In the genomic region with DNA sequence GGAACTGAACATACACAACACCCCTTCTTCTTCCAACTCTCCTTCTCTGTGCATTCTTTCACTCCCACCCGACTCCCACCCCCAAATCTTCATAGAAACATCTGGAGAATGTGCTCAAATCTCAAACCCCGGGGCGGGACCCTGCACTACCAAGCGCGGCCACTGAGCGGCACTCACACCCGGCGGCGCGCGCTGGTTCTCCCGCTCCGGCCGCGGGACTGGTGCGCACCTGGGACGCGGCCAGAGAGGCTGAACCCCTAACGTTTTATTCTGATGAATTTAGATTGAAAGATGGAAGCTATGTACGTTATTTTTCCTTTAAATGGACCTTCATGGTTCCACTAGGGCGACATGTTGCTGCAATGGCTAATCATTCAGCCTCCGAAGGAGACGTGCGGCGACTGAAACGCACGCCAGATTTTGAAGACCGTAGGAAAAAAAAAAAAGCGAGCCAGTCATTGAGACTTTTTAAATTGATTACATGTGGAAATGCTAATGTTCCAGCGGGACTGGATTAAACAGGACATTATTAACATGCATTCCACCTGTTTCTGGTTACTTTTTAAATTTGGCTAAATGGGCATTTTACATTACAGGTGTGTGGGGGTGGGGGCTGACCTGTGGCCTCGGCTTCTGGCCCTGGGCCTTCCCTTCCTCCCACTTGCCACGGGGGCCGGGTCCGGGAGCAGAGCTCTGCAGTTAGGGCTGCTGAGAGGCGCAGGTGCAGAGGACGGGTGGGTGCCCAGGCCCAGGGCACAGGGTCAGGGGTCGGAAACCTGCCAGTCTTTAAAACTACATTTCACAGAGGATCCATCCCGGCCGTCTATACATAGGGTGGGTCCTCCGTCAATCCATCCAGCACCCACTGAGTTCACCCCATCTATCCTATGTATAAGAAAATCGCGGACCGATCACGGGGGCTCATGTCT, we compare ENCODE assay signal across 8 cellular contexts.
DNase-seq lines count a peak whose midpoint lies in the region; ATAC-seq, FAIRE-seq and TF ChIP-seq lines count a peak whose summit lies in the region.

No MANE protein-coding gene starts in this region.

- peaks cover 16% of the 10 kb centered on the region for H3K36me3 Mint-ChIP-seq in WTC11

- H3K27ac Mint-ChIP-seq in WTC11, result no peak overlapping the region

- H3K36me3 ChIP-seq in bronchial epithelial cell (ENCODE audit: control insufficient read depth, insufficient read depth, low read length), result no peaks in the 10 kb centered on the region

- H3K4me3 Mint-ChIP-seq in WTC11, result peak overlapping the region; percentile 43

- CTCF ChIA-PET in WTC11 (lab: Charles Lee), result interaction anchor here (1.0 to 3.2 kb wide), 5 partner anchors 29 to 167 kb away, joined by 3 to 18 read pairs (median 4); a partner anchor contains a TSS

- peaks cover 12% of the 10 kb centered on the region for H3K27me3 Mint-ChIP-seq in WTC11 (ENCODE audit: low read depth)

- H3K27me3 ChIP-seq in bronchial epithelial cell (ENCODE audit: control insufficient read depth, insufficient read depth, low read length), result peaks cover 2% of the 10 kb centered on the region

- peak; percentile 87 for DNase-seq in GM13976 (ENCODE audit: low spot score)
- peak; percentile 82 for DNase-seq in WTC11 (ENCODE audit: low spot score)
- DNase-seq in bronchial epithelial cell (ENCODE audit: low read depth), result no peak
- peak; percentile 53 for DNase-seq in kidney tubule cell (ENCODE audit: low spot score)
- peak in 2 of 3 donors; percentile 24 to 76 for DNase-seq in stimulated activated CD4-positive, alpha-beta T cell treated with anti-CD3 and anti-CD28 coated beads, TNF-alpha, amount 100 ng/mL, for 1 hour (ENCODE audit: low read depth in 3 of 3, low spot score in 1 of 3)
- DNase-seq in NCI-H2107 (lab: John Stamatoyannopoulos, UW), result no peak

- ATAC-seq in HG03196 (IDR thresholded peaks at IDR 0.05; ENCODE audit: unreplicated experiment), result peak; percentile 48
- peak; percentile 81 for ATAC-seq in WTC11
- no peak for ATAC-seq in HG02870 (IDR thresholded peaks at IDR 0.05; ENCODE audit: unreplicated experiment)

- in situ Hi-C loops in GM13976 (cut with MboI; ENCODE audit: low sequenced_read_pairs, unreplicated experiment), result loop anchor here (10.0 kb wide), 1 partner anchor 154 kb away; no protein-coding TSS in a partner anchor

- FAIRE-seq in bronchial epithelial cell (lab: Jason Lieb, UNC), result no peak

- peaks cover 22% of the 10 kb centered on the region for H3K9me3 Mint-ChIP-seq in WTC11

- H3K4me1 Mint-ChIP-seq in WTC11, result peaks cover 5% of the 10 kb centered on the region

- TF ChIP-seq CTCF in GM13976 (IDR thresholded peaks at IDR 0.05; ENCODE audit: borderline replicate concordance, control extremely low read depth, extremely low read depth, insufficient read depth, missing control alignments) (peak; percentile 74), WTC11 (IDR thresholded peaks at IDR 0.05) (peak; percentile 92), bronchial epithelial cell (IDR thresholded peaks at IDR 0.05; ENCODE audit: insufficient read depth, low read length, severe bottlenecking) (peak; percentile 88)

- POLR2A ChIA-PET in WTC11 (lab: Charles Lee), result no interaction called here

- H3K4me3 ChIP-seq in bronchial epithelial cell (ENCODE audit: low read depth, low read length), result no peak overlapping the region

TF ChIP-seq in WTC11, 78 proteins besides CTCF, POLR2A, EP300 and RAD21:
- TF ChIP-seq JAZF1 (CRISPR knock-in tag; IDR thresholded peaks at IDR 0.05) (no peak), NFE2L1 (CRISPR knock-in tag; IDR thresholded peaks at IDR 0.05) (no peak), PRRX2 (CRISPR knock-in tag; IDR thresholded peaks at IDR 0.05) (no peak)
- TF ChIP-seq, protein P1, sequence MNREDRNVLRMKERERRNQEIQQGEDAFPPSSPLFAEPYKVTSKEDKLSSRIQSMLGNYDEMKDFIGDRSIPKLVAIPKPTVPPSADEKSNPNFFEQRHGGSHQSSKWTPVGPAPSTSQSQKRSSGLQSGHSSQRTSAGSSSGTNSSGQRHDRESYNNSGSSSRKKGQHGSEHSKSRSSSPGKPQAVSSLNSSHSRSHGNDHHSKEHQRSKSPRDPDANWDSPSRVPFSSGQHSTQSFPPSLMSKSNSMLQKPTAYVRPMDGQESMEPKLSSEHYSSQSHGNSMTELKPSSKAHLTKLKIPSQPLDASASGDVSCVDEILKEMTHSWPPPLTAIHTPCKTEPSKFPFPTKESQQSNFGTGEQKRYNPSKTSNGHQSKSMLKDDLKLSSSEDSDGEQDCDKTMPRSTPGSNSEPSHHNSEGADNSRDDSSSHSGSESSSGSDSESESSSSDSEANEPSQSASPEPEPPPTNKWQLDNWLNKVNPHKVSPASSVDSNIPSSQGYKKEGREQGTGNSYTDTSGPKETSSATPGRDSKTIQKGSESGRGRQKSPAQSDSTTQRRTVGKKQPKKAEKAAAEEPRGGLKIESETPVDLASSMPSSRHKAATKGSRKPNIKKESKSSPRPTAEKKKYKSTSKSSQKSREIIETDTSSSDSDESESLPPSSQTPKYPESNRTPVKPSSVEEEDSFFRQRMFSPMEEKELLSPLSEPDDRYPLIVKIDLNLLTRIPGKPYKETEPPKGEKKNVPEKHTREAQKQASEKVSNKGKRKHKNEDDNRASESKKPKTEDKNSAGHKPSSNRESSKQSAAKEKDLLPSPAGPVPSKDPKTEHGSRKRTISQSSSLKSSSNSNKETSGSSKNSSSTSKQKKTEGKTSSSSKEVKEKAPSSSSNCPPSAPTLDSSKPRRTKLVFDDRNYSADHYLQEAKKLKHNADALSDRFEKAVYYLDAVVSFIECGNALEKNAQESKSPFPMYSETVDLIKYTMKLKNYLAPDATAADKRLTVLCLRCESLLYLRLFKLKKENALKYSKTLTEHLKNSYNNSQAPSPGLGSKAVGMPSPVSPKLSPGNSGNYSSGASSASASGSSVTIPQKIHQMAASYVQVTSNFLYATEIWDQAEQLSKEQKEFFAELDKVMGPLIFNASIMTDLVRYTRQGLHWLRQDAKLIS (CRISPR knock-in tag; IDR thresholded peaks at IDR 0.05; ENCODE audit: borderline replicate concordance), result no peak
- TF ChIP-seq, protein P2, sequence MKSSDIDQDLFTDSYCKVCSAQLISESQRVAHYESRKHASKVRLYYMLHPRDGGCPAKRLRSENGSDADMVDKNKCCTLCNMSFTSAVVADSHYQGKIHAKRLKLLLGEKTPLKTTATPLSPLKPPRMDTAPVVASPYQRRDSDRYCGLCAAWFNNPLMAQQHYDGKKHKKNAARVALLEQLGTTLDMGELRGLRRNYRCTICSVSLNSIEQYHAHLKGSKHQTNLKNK (CRISPR knock-in tag; IDR thresholded peaks at IDR 0.05), result no peak

Comparison
In these comparisons a context has a peak if more than half of its experiments do, and no peak if none do; other contexts are left out.
1. DNase-seq: peak in GM13976 (single experiment), WTC11 (single experiment), kidney tubule cell (single experiment) and stimulated activated CD4-positive, alpha-beta T cell treated with anti-CD3 and anti-CD28 coated beads, TNF-alpha, amount 100 ng/mL, for 1 hour (2 of 3); none in bronchial epithelial cell (single experiment) and NCI-H2107 (single experiment).
2. Peak in every context shown above with its lines, with median percentiles within 50 percentile points of each other: CTCF ChIP-seq.